Comparison of ENCODE assay signal across 10 cellular contexts in genomic region chr3:48426944-48427629, GRCh38. TPM values are rescaled to one million over a fixed set of nuclear protein-coding genes. Genes with fewer than 3 reads are reported as not detected.
A peak's percentile ranks its signal among the peaks of the same experiment; 100 is the strongest.
DNase-seq lines count a peak whose midpoint lies in the region; ATAC-seq and TF ChIP-seq lines count a peak whose summit lies in the region.
"Had no signal": no experiment of that assay in that cellular context is flagged by ENCODE, and none has a peak within 500 bp of the region (broad histone marks: within the 10 kb centered on the region; RNA-seq: fewer than 3 reads in every experiment).

No MANE protein-coding gene starts in this region.

- H3K27me3 ChIP-seq in H7 (ENCODE audit: control insufficient read depth, insufficient read depth, low read length) = no peaks in the 10 kb centered on the region
- no peaks in the 10 kb centered on the region for H3K27me3 ChIP-seq in right lobe of liver
- H3K27me3 ChIP-seq in spleen (replicated peaks in 1 of 7) = peaks cover 0 to 25% (median 9%) of the 10 kb centered on the region in 7 donors

- H3K4me3 ChIP-seq in H7 (ENCODE audit: insufficient read depth, low read depth, low read length) (no peak overlapping the region), right lobe of liver (peak overlapping the region; percentile 78 to 96 (median 85)), spleen (peak overlapping the region in 5 of 8 donors; percentile 16 to 83 (median 76))
- H3K4me3 ChIP-seq: SK-N-MC had no signal

- TF ChIP-seq POLR2A in right lobe of liver (IDR thresholded peaks at IDR 0.05) (no peak), spleen (IDR thresholded peaks at IDR 0.05) (no peak)

- DNase-seq in H7 = peak; percentile 56
- DNase-seq in caudate nucleus (lab: John Stamatoyannopoulos, UW) = peak in 16 of 61 donors; percentile 16 to 60 (median 44)
- no peak for DNase-seq in right lobe of liver
- no peak for DNase-seq in spleen
- DNase-seq: activated effector memory CD4-positive, alpha-beta T cell treated with anti-CD3 and anti-CD28 coated beads, Interleukin-2, amount 50 U/mL, for 16 hours had no signal

- TF ChIP-seq CTCF in right lobe of liver (IDR thresholded peaks at IDR 0.05) = no peak
- TF ChIP-seq CTCF in spleen (IDR thresholded peaks at IDR 0.05 in 8 of 11, conservative IDR thresholded peaks at IDR 0.05 in 3 of 11) = no peak

- ATAC-seq in right lobe of liver = no peak
- no peak for ATAC-seq in HG02938 (IDR thresholded peaks at IDR 0.05; ENCODE audit: unreplicated experiment)
- ATAC-seq in GM19324 (IDR thresholded peaks at IDR 0.05; ENCODE audit: low FRiP score, unreplicated experiment) = no peak
- no peak for ATAC-seq in GM21786 (IDR thresholded peaks at IDR 0.05; ENCODE audit: unreplicated experiment)
- no peak for ATAC-seq in HG03439 (IDR thresholded peaks at IDR 0.05; ENCODE audit: unreplicated experiment)

- WGBS in right lobe of liver (ENCODE audit: insufficient coverage, low coverage, low lambda C conversion rate, missing lambda C conversion rate) = 15% methylated on average over 6 of the region's 8 CpGs
- 61 to 75% (median 73%) methylated on average over 8 of the region's 8 CpGs for WGBS in spleen, 5 donors

- intact Hi-C loops in right lobe of liver (cut with DNase I) = no loop called here
- intact Hi-C loops in spleen (cut with DNase I; ENCODE audit: low total_unique reads) = no loop called here

- no peaks in the 10 kb centered on the region for H3K9me3 ChIP-seq in right lobe of liver
- H3K9me3 ChIP-seq in spleen = no peaks in the 10 kb centered on the region

- peak overlapping the region; percentile 99 for H3K27ac ChIP-seq in caudate nucleus (ENCODE audit: low read depth, low read length)
- peak overlapping the region in 1 of 3 donors; percentile 89 for H3K27ac ChIP-seq in right lobe of liver
- peak overlapping the region in 7 of 8 donors; percentile 15 to 89 (median 85) for H3K27ac ChIP-seq in spleen
- H3K27ac ChIP-seq: SK-N-MC had no signal

- H3K4me1 ChIP-seq in right lobe of liver (peaks cover 2 to 77% (median 20%) of the 10 kb centered on the region in 4 donors), spleen (peaks cover 8 to 83% (median 43%) of the 10 kb centered on the region in 6 donors)

- peaks cover under 1% of the 10 kb centered on the region for H3K36me3 ChIP-seq in H7 (replicated peaks; ENCODE audit: control insufficient read depth, insufficient read depth, low read length)
- H3K36me3 ChIP-seq in right lobe of liver = no peaks in the 10 kb centered on the region
- peaks cover 0 to 18% (median 2%) of the 10 kb centered on the region in 6 donors for H3K36me3 ChIP-seq in spleen

RNA-seq across cellular contexts. Expression of gene PLXNB1, which starts 2.8 kb away (rescaled TPM):
- total RNA-seq in H7 (2014; rRNA removed; shearing (Covaris generic)) = 46.5 and 65.7 TPM in 2 replicates
- 100 to 1,000 TPM in 2 of 6 experiments, 10 to 100 TPM in 4; 65.9 to 132 (median 86.5) TPM for total RNA-seq in right lobe of liver
- 10 to 100 TPM; 31.8 to 95.9 (median 58.2) TPM for total RNA-seq in spleen
- polyA plus RNA-seq in spleen = 10 to 100 TPM; 12.3 to 58.3 (median 35.8) TPM

RNA-seq across cellular contexts. Expression of gene CCDC51, which starts 12.8 kb away (rescaled TPM):
- 51.4 and 59.1 TPM in 2 replicates for total RNA-seq in H7 (2014; rRNA removed; shearing (Covaris generic))
- total RNA-seq in right lobe of liver = 10 to 100 TPM in 2 of 6 experiments, 1 to 10 TPM in 4; 5.9 to 16.0 (median 8.1) TPM
- 10 to 100 TPM in 6 of 7 donors, 1 to 10 TPM in 1; 8.4 to 22.2 (median 18.7) TPM for total RNA-seq in spleen
- 10 to 100 TPM; 10.2 to 15.8 (median 12.4) TPM for polyA plus RNA-seq in spleen

RNA-seq across cellular contexts. Expression of gene TMA7, which starts 13.0 kb away (rescaled TPM):
- total RNA-seq in H7 (2014; rRNA removed; shearing (Covaris generic)) = 222 and 264 TPM in 2 replicates
- 100 to 1,000 TPM in 2 of 6 experiments, 10 to 100 TPM in 4; 64.8 to 182 (median 80.1) TPM for total RNA-seq in right lobe of liver
- 100 to 1,000 TPM; 145 to 258 (median 170) TPM for total RNA-seq in spleen
- polyA plus RNA-seq in spleen = 100 to 1,000 TPM; 606 to 753 (median 701) TPM

RNA-seq across cellular contexts. Expression of gene ATRIP, which starts 19.4 kb away (rescaled TPM):
- 13.4 and 18.5 TPM in 2 replicates for total RNA-seq in H7 (2014; rRNA removed; shearing (Covaris generic))
- 1 to 10 TPM; 2.4 to 4.5 (median 3.2) TPM for total RNA-seq in right lobe of liver
- 10 to 100 TPM in 1 of 7 donors, 1 to 10 TPM in 6; 6.4 to 10.0 (median 7.0) TPM for total RNA-seq in spleen
- 1 to 10 TPM; 5.2 to 5.7 (median 5.2) TPM for polyA plus RNA-seq in spleen

RNA-seq across cellular contexts. Expression of gene FBXW12, which starts 55.1 kb away (rescaled TPM):
- 0.07 and 0.67 TPM in 2 replicates for total RNA-seq in H7 (2014; rRNA removed; shearing (Covaris generic))
- not detected for total RNA-seq in right lobe of liver
- total RNA-seq in spleen = under 1 TPM in 2 of 7 donors, not detected in 5; 0.33 to 0.42 TPM
- not detected for polyA plus RNA-seq in spleen
